In genomic region chr12:78840518-78841019, GRCh38 we compare ENCODE assay signal across 1 cellular context.
TF ChIP-seq lines count a peak whose summit lies in the region.

No MANE protein-coding gene starts in this region.

TF ChIP-seq in GM23338, 12 proteins besides CTCF, POLR2A, EP300 and RAD21:
- TF ChIP-seq ZNF462 (CRISPR knock-in tag; IDR thresholded peaks at IDR 0.05), result peak; percentile 34; the same call in 1 of the 2 replicates
- peak; percentile 68 for TF ChIP-seq NANOG (IDR thresholded peaks at IDR 0.05; ENCODE audit: borderline replicate concordance)
- TF ChIP-seq CREB1 (CRISPR knock-in tag; IDR thresholded peaks at IDR 0.05; ENCODE audit: low read depth), result 0 out of 2 replicates have a peak, but pooled peaks have one; percentile 29
